ENCODE assay signal across 30 cellular contexts in the genomic region with DNA sequence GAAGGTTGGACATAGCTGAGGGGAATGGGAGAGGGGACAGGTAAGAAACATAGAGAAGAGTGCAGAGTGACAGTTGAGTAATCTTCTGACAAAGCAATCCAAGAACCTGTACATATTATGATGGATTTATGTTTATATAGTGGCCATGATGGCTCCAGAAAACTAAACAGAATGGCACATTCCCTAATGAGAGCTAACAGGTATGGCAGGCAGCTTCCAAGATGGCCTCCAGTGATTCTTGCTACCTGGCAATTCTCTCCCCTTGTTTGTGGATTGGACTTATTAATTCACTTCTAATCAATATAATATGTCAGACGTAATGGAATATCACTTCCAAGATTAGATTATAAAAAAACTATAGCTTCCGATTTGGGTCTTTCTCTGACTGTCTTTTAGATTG.
"Had no signal": no experiment of that assay in that cellular context is flagged by ENCODE, and none has a peak within 500 bp of the region (broad histone marks: within the 10 kb centered on the region; RNA-seq: fewer than 3 reads in every experiment).

No MANE protein-coding gene starts in this region.

- H3K4me1 Mint-ChIP-seq: activated CD4-positive, alpha-beta memory T cell treated with anti-CD3 and anti-CD28 coated beads, Interleukin-2, amount 10 ng/mL, durations not matched to agents 7 days and 5 days; activated naive CD4-positive, alpha-beta T cell treated with anti-CD3 and anti-CD28 coated beads, Interleukin-2, amount 10 ng/mL, durations not matched to agents 7 days and 5 days; activated naive CD8-positive, alpha-beta T cell treated with anti-CD3 and anti-CD28 coated beads, Interleukin-2, amount 10 ng/mL, durations not matched to agents 7 days and 5 days; brain had no signal

- H3K27ac Mint-ChIP-seq: activated CD4-positive, alpha-beta memory T cell treated with anti-CD3 and anti-CD28 coated beads, Interleukin-2, amount 10 ng/mL, durations not matched to agents 7 days and 5 days; activated CD4-positive, alpha-beta T cell treated with anti-CD3 and anti-CD28 coated beads, Interleukin-2, amount 10 ng/mL, durations not matched to agents 7 days and 5 days; activated naive CD4-positive, alpha-beta T cell treated with anti-CD3 and anti-CD28 coated beads, Interleukin-2, amount 10 ng/mL, durations not matched to agents 7 days and 5 days; activated naive CD4-positive, alpha-beta T cell treated with anti-CD3 and anti-CD28 coated beads, Interleukin-2, amount 50 U/mL, for 72 hours; activated naive CD8-positive, alpha-beta T cell treated with anti-CD3 and anti-CD28 coated beads, Interleukin-2, amount 10 ng/mL, durations not matched to agents 7 days and 5 days; activated T-cell treated with anti-CD3 and anti-CD28 coated beads, Interleukin-2, amount 50 U/mL, for 24 hours; activated T-cell treated with anti-CD3 and anti-CD28 coated beads, Interleukin-2, amount 50 U/mL, for 72 hours; brain; T-helper 1 cell treated with Interleukin-12 subunit alpha and Interleukin-12 subunit beta and Interleukin-4 antibody, amounts not matched to agents 30 μg/mL and 1 μg/mL, for 36 hours had no signal

- DNase-seq: activated CD4-positive, alpha-beta memory T cell treated with anti-CD3 and anti-CD28 coated beads, Interleukin-2, amount 10 ng/mL, durations not matched to agents 7 days and 5 days; activated CD4-positive, alpha-beta T cell treated with anti-CD3 and anti-CD28 coated beads for 4 hours; activated CD4-positive, alpha-beta T cell treated with anti-CD3 and anti-CD28 coated beads, Interleukin-2, amount 10 ng/mL, durations not matched to agents 7 days and 5 days; activated CD4-positive, alpha-beta T cell treated with anti-CD3 and anti-CD28 coated beads, Interleukin-2, amount 50 U/mL, for 4 hours; activated CD4-positive, CD25-positive, alpha-beta regulatory T cell; activated CD4-positive, CD25-positive, alpha-beta regulatory T cell treated with anti-CD3 and anti-CD28 coated beads, Interleukin-2, amount 50 U/mL, for 72 hours; activated CD8-positive, alpha-beta memory T cell treated with anti-CD3 and anti-CD28 coated beads, Interleukin-2, amount 50 U/mL, for 48 hours; activated gamma-delta T cell; activated naive CD4-positive, alpha-beta T cell; activated naive CD4-positive, alpha-beta T cell treated with anti-CD3 and anti-CD28 coated beads, Interleukin-2, amount 10 ng/mL, durations not matched to agents 7 days and 5 days; activated naive CD8-positive, alpha-beta T cell treated with anti-CD3 and anti-CD28 coated beads, Interleukin-2, amount 10 ng/mL, durations not matched to agents 7 days and 5 days; activated T-cell treated with anti-CD3 and anti-CD28 coated beads for 4 hours; activated T-cell treated with anti-CD3 and anti-CD28 coated beads, Interleukin-2, amount 50 U/mL, for 24 hours; activated T-cell treated with anti-CD3 and anti-CD28 coated beads, Interleukin-2, amount 50 U/mL, for 72 hours; central memory CD4-positive, alpha-beta T cell; cerebellar nuclear complex; colonic mucosa; effector CD8-positive, alpha-beta T cell; foreskin fibroblast; head of caudate nucleus; T1000; WERI-Rb-1 had no signal

- H3K27ac ChIP-seq: ascending aorta, breast epithelium, cardiac muscle cell, colonic mucosa, WERI-Rb-1 had no signal

- H3K4me1 ChIP-seq: ascending aorta, breast epithelium, colonic mucosa had no signal

- H3K9me3 ChIP-seq: ascending aorta, breast epithelium, colonic mucosa had no signal

- H3K36me3 Mint-ChIP-seq: activated naive CD4-positive, alpha-beta T cell treated with anti-CD3 and anti-CD28 coated beads, Interleukin-2, amount 10 ng/mL, durations not matched to agents 7 days and 5 days; activated naive CD4-positive, alpha-beta T cell treated with anti-CD3 and anti-CD28 coated beads, Interleukin-2, amount 50 U/mL, for 72 hours; activated naive CD8-positive, alpha-beta T cell treated with anti-CD3 and anti-CD28 coated beads, Interleukin-2, amount 10 ng/mL, durations not matched to agents 7 days and 5 days; brain had no signal

- ATAC-seq: activated naive CD4-positive, alpha-beta T cell treated with anti-CD3 and anti-CD28 coated beads, Interleukin-2, amount 50 U/mL, for 72 hours; activated T-cell treated with anti-CD3 and anti-CD28 coated beads, Interleukin-2, amount 50 U/mL, for 72 hours; esophagus mucosa had no signal

- H3K27me3 Mint-ChIP-seq: activated CD4-positive, alpha-beta T cell treated with anti-CD3 and anti-CD28 coated beads, Interleukin-2, amount 10 ng/mL, durations not matched to agents 7 days and 5 days; activated naive CD4-positive, alpha-beta T cell treated with anti-CD3 and anti-CD28 coated beads, Interleukin-2, amount 10 ng/mL, durations not matched to agents 7 days and 5 days; activated naive CD8-positive, alpha-beta T cell treated with anti-CD3 and anti-CD28 coated beads, Interleukin-2, amount 10 ng/mL, durations not matched to agents 7 days and 5 days; brain had no signal

- H3K36me3 ChIP-seq: ascending aorta, breast epithelium, cardiac muscle cell, colonic mucosa, WERI-Rb-1 had no signal

- H3K9me3 Mint-ChIP-seq: activated CD4-positive, alpha-beta memory T cell treated with anti-CD3 and anti-CD28 coated beads, Interleukin-2, amount 10 ng/mL, durations not matched to agents 7 days and 5 days; activated CD4-positive, alpha-beta T cell treated with anti-CD3 and anti-CD28 coated beads, Interleukin-2, amount 10 ng/mL, durations not matched to agents 7 days and 5 days; activated naive CD4-positive, alpha-beta T cell treated with anti-CD3 and anti-CD28 coated beads, Interleukin-2, amount 10 ng/mL, durations not matched to agents 7 days and 5 days; activated naive CD4-positive, alpha-beta T cell treated with anti-CD3 and anti-CD28 coated beads, Interleukin-2, amount 50 U/mL, for 72 hours; activated naive CD8-positive, alpha-beta T cell treated with anti-CD3 and anti-CD28 coated beads, Interleukin-2, amount 10 ng/mL, durations not matched to agents 7 days and 5 days; activated T-cell treated with anti-CD3 and anti-CD28 coated beads, Interleukin-2, amount 50 U/mL, for 24 hours; activated T-cell treated with anti-CD3 and anti-CD28 coated beads, Interleukin-2, amount 50 U/mL, for 72 hours; brain; T-helper 1 cell treated with Interleukin-12 subunit alpha and Interleukin-12 subunit beta and Interleukin-4 antibody, amounts not matched to agents 30 μg/mL and 1 μg/mL, for 36 hours had no signal

- H3K4me3 ChIP-seq: ascending aorta, breast epithelium, cardiac muscle cell, colonic mucosa had no signal

- H3K4me3 Mint-ChIP-seq: activated CD4-positive, alpha-beta memory T cell treated with anti-CD3 and anti-CD28 coated beads, Interleukin-2, amount 10 ng/mL, durations not matched to agents 7 days and 5 days; activated CD4-positive, alpha-beta T cell treated with anti-CD3 and anti-CD28 coated beads, Interleukin-2, amount 10 ng/mL, durations not matched to agents 7 days and 5 days; activated naive CD4-positive, alpha-beta T cell treated with anti-CD3 and anti-CD28 coated beads, Interleukin-2, amount 10 ng/mL, durations not matched to agents 7 days and 5 days; activated naive CD8-positive, alpha-beta T cell treated with anti-CD3 and anti-CD28 coated beads, Interleukin-2, amount 10 ng/mL, durations not matched to agents 7 days and 5 days; activated T-cell treated with anti-CD3 and anti-CD28 coated beads, Interleukin-2, amount 50 U/mL, for 24 hours; activated T-cell treated with anti-CD3 and anti-CD28 coated beads, Interleukin-2, amount 50 U/mL, for 72 hours; brain; T-helper 1 cell treated with Interleukin-12 subunit alpha and Interleukin-12 subunit beta and Interleukin-4 antibody, amounts not matched to agents 30 μg/mL and 1 μg/mL, for 36 hours had no signal

- H3K27me3 ChIP-seq: ascending aorta, breast epithelium, cardiac muscle cell, colonic mucosa had no signal

- FAIRE-seq: frontal cortex had no signal
